10 cellular contexts compared by ENCODE assay signal in genomic region chr3:179432021-179432420, GRCh38. TPM values are rescaled to one million over a fixed set of nuclear protein-coding genes. Genes with fewer than 3 reads are reported as not detected.
DNase-seq lines count a peak whose midpoint lies in the region; ATAC-seq and TF ChIP-seq lines count a peak whose summit lies in the region.
"Had no signal": no experiment of that assay in that cellular context is flagged by ENCODE, and none has a peak within 500 bp of the region (broad histone marks: within the 10 kb centered on the region; RNA-seq: fewer than 3 reads in every experiment).

No MANE protein-coding gene starts in this region.

- peak; percentile 68 for ATAC-seq in GM21576 (IDR thresholded peaks at IDR 0.05; ENCODE audit: unreplicated experiment)

- DNase-seq in GM06990 (ENCODE audit: extremely low read depth, insufficient read length) (peak; percentile 38), Kasumi-1 (lab: John Stamatoyannopoulos, UW) (peak; percentile 88 to 92), globus pallidus (ENCODE audit: low spot score) (peak; percentile 72), GM10266 (ENCODE audit: extremely low spot score) (no peak)
- DNase-seq in CD8-positive, alpha-beta memory T cell: no peak
- no peak for DNase-seq in stimulated activated CD4-positive, alpha-beta T cell treated with anti-CD3 and anti-CD28 coated beads, Interleukin-2, amount 100 ng/mL, for 48 hours
- no peak for DNase-seq in CD4-positive, alpha-beta memory T cell
- DNase-seq: DMS53, islet precursor cell had no signal

- POLR2A ChIA-PET in CD8-positive, alpha-beta memory T cell (lab: Charles Lee): no interaction called here
- POLR2A ChIA-PET in CD4-positive, alpha-beta memory T cell (lab: Charles Lee; ENCODE audit: partially characterized antibody): no interaction called here

- no peak overlapping the region for H3K4me3 Mint-ChIP-seq in CD8-positive, alpha-beta memory T cell
- H3K4me3 Mint-ChIP-seq in CD4-positive, alpha-beta memory T cell: no peak overlapping the region

- H3K9me3 Mint-ChIP-seq in CD8-positive, alpha-beta memory T cell: no peaks in the 10 kb centered on the region
- H3K9me3 Mint-ChIP-seq in CD4-positive, alpha-beta memory T cell: peaks cover 0 to 2% (median 0%) of the 10 kb centered on the region in 8 donors

- H3K36me3 ChIP-seq in GM06990 (ENCODE audit: control insufficient read depth, insufficient read depth, low read length): no peaks in the 10 kb centered on the region
- no peaks in the 10 kb centered on the region for H3K36me3 ChIP-seq in CD8-positive, alpha-beta memory T cell (ENCODE audit: insufficient read depth, low read length)
- H3K36me3 ChIP-seq in CD4-positive, alpha-beta memory T cell (ENCODE audit: insufficient read depth, low read length): no peaks in the 10 kb centered on the region

- H3K4me1 Mint-ChIP-seq in CD8-positive, alpha-beta memory T cell: no peaks in the 10 kb centered on the region
- H3K4me1 Mint-ChIP-seq in CD4-positive, alpha-beta memory T cell: no peaks in the 10 kb centered on the region

- no peak overlapping the region for H3K27ac Mint-ChIP-seq in CD8-positive, alpha-beta memory T cell
- no peak overlapping the region for H3K27ac Mint-ChIP-seq in CD4-positive, alpha-beta memory T cell

- no peak overlapping the region for H3K27ac ChIP-seq in CD8-positive, alpha-beta memory T cell (ENCODE audit: low read depth, low read length)
- no peak overlapping the region for H3K27ac ChIP-seq in CD4-positive, alpha-beta memory T cell (ENCODE audit: low read depth, low read length)

- no peaks in the 10 kb centered on the region for H3K9me3 ChIP-seq in CD8-positive, alpha-beta memory T cell (ENCODE audit: low read length)
- no peaks in the 10 kb centered on the region for H3K9me3 ChIP-seq in CD4-positive, alpha-beta memory T cell (ENCODE audit: control insufficient read depth in 1 of 2, low read length in 2 of 2)

- CTCF ChIA-PET in CD8-positive, alpha-beta memory T cell (lab: Charles Lee): no interaction called here
- CTCF ChIA-PET in CD4-positive, alpha-beta memory T cell (lab: Charles Lee; ENCODE audit: partially characterized antibody): no interaction called here

- H3K4me1 ChIP-seq in CD8-positive, alpha-beta memory T cell (ENCODE audit: insufficient read depth, low read length): no peaks in the 10 kb centered on the region
- no peaks in the 10 kb centered on the region for H3K4me1 ChIP-seq in CD4-positive, alpha-beta memory T cell (ENCODE audit: insufficient read depth, low read length)

- no peak overlapping the region; the same call in 1 of the 2 replicates for H3K4me3 ChIP-seq in GM06990 (replicated peaks; ENCODE audit: low read depth, low read length)
- no peak overlapping the region for H3K4me3 ChIP-seq in CD8-positive, alpha-beta memory T cell (ENCODE audit: low read length)
- H3K4me3 ChIP-seq in CD4-positive, alpha-beta memory T cell (ENCODE audit: low read length in 2 of 2): no peak overlapping the region

- no peaks in the 10 kb centered on the region for H3K27me3 ChIP-seq in GM06990 (replicated peaks; ENCODE audit: control insufficient read depth, insufficient read depth, low read length)
- no peaks in the 10 kb centered on the region for H3K27me3 ChIP-seq in CD8-positive, alpha-beta memory T cell (ENCODE audit: insufficient read depth, low read length, poor library complexity, severe bottlenecking)
- H3K27me3 ChIP-seq in CD4-positive, alpha-beta memory T cell (ENCODE audit: insufficient read depth, low read length): no peaks in the 10 kb centered on the region

- TF ChIP-seq CTCF in GM06990 (IDR thresholded peaks at IDR 0.05; ENCODE audit: insufficient read depth, low read length, poor library complexity, severe bottlenecking) (no peak), GM10266 (IDR thresholded peaks at IDR 0.05; ENCODE audit: control insufficient read depth, insufficient read depth, low read depth, missing control alignments) (no peak)

- peaks cover 3 to 4% of the 10 kb centered on the region in 2 donors for H3K27me3 Mint-ChIP-seq in CD8-positive, alpha-beta memory T cell
- peaks cover 2% of the 10 kb centered on the region in 2 donors for H3K27me3 Mint-ChIP-seq in CD4-positive, alpha-beta memory T cell

- H3K36me3 Mint-ChIP-seq in CD8-positive, alpha-beta memory T cell: no peaks in the 10 kb centered on the region
- H3K36me3 Mint-ChIP-seq in CD4-positive, alpha-beta memory T cell: no peaks in the 10 kb centered on the region

- intact Hi-C loops in CD4-positive, alpha-beta memory T cell (cut with micrococcal nuclease): no loop called here

RNA-seq across cellular contexts. Expression of gene GNB4, which starts 19.2 kb away (rescaled TPM):
- 1 to 10 TPM; 1.5 to 1.9 TPM for total RNA-seq in CD8-positive, alpha-beta memory T cell
- 0.16 TPM for polyA plus RNA-seq in CD8-positive, alpha-beta memory T cell
- under 1 TPM; 0.91 to 0.96 TPM for total RNA-seq in CD4-positive, alpha-beta memory T cell
- polyA plus RNA-seq in CD4-positive, alpha-beta memory T cell: under 1 TPM; 0.03 to 0.26 TPM

Comparison
In these comparisons a context has a peak if more than half of its experiments do, and no peak if none do; other contexts are left out.
1. DNase-seq: peak in GM06990 (single experiment), Kasumi-1 (2 of 2) and globus pallidus (single experiment); none in CD8-positive, alpha-beta memory T cell (0 of 5), stimulated activated CD4-positive, alpha-beta T cell treated with anti-CD3 and anti-CD28 coated beads, Interleukin-2, amount 100 ng/mL, for 48 hours (0 of 2), GM10266 (single experiment) and CD4-positive, alpha-beta memory T cell (0 of 5).